Comparison of ENCODE assay signal across 12 cellular contexts in genomic region chr16:53546988-53547391, GRCh38. TPM values are rescaled to one million over a fixed set of nuclear protein-coding genes. Genes with fewer than 3 reads are reported as not detected.
DNase-seq lines count a peak whose midpoint lies in the region; ATAC-seq and TF ChIP-seq lines count a peak whose summit lies in the region.
"Had no signal": no experiment of that assay in that cellular context is flagged by ENCODE, and none has a peak within 500 bp of the region (broad histone marks: within the 10 kb centered on the region; RNA-seq: fewer than 3 reads in every experiment).

No MANE protein-coding gene starts in this region.

- TF ChIP-seq CTCF in MCF 10A (IDR thresholded peaks at IDR 0.05; ENCODE audit: unreplicated experiment) = no peak
- TF ChIP-seq CTCF in LNCaP clone FGC (IDR thresholded peaks at IDR 0.05; ENCODE audit: control insufficient read depth, extremely low read depth, insufficient read depth) = peak; percentile 31; the same call in 1 of the 2 replicates
- TF ChIP-seq CTCF in choroid plexus epithelial cell (conservative IDR thresholded peaks at IDR 0.05; ENCODE audit: low read depth, low read length) = peak; percentile 46

- in situ Hi-C loops in T47D (cut with HindIII; ENCODE audit: low pct_unique_long_range_greater_than_20kb, low sequenced_read_pairs) = no loop called here

- H3K4me3 Mint-ChIP-seq in MCF 10A (ENCODE audit: unreplicated experiment) = no peak overlapping the region
- H3K4me3 Mint-ChIP-seq in stimulated activated memory B cell treated with anti-CD40 and anti-IgM and Interleukin-4, amounts not matched to agents 10 μg/mL and 1 μg/mL and 100 μg/mL, for 72 hours = no peak overlapping the region
- H3K4me3 Mint-ChIP-seq: CD4-positive, alpha-beta T cell; memory B cell had no signal

- DNase-seq in T47D (ENCODE audit: low read depth in 1 of 2, low spot score in 1 of 2) (peak; percentile 13 to 68), MCF 10A (ENCODE audit: unreplicated experiment) (no peak), LNCaP clone FGC (ENCODE audit: low read depth) (no peak), choroid plexus epithelial cell (ENCODE audit: low read depth) (peak; percentile 72)
- DNase-seq in activated CD4-positive, alpha-beta T cell treated with anti-CD3 and anti-CD28 coated beads, Interleukin-2, amount 50 U/mL, for 1 hour = no peak
- DNase-seq in stimulated activated naive CD4-positive, alpha-beta T cell (lab: John Stamatoyannopoulos, UW) = no peak
- DNase-seq: CD4-positive, alpha-beta T cell; NCI-H187; T-helper 1 cell had no signal

- no peak overlapping the region for H3K27ac Mint-ChIP-seq in MCF 10A (ENCODE audit: low read depth, unreplicated experiment)
- peak overlapping the region; percentile 24 for H3K27ac Mint-ChIP-seq in stimulated activated memory B cell treated with anti-CD40 and anti-IgM and Interleukin-4, amounts not matched to agents 10 μg/mL and 1 μg/mL and 100 μg/mL, for 72 hours
- H3K27ac Mint-ChIP-seq: CD4-positive, alpha-beta T cell; memory B cell had no signal

- CTCF ChIA-PET in MCF 10A (lab: Yijun Ruan, JAX) = interaction anchor here (1.2 kb wide), 1 partner anchor 11 kb away, joined by 4 read pairs; no protein-coding TSS in a partner anchor

- no TSS peak for BruUV-seq in MCF 10A (replicated peaks; lab: Mats Ljungman, UMichigan)

- no peak overlapping the region for H3K4me3 ChIP-seq in LNCaP clone FGC (ENCODE audit: low read depth, low read length)
- H3K4me3 ChIP-seq in choroid plexus epithelial cell (ENCODE audit: low read depth, low read length) = no peak overlapping the region

- no peaks in the 10 kb centered on the region for H3K36me3 Mint-ChIP-seq in MCF 10A (ENCODE audit: insufficient read depth, unreplicated experiment)
- H3K36me3 Mint-ChIP-seq in stimulated activated memory B cell treated with anti-CD40 and anti-IgM and Interleukin-4, amounts not matched to agents 10 μg/mL and 1 μg/mL and 100 μg/mL, for 72 hours = no peaks in the 10 kb centered on the region
- H3K36me3 Mint-ChIP-seq: memory B cell had no signal

- no peak for ATAC-seq in stimulated activated memory B cell treated with anti-CD40 and anti-IgM and Interleukin-4, amounts not matched to agents 10 μg/mL and 1 μg/mL and 100 μg/mL, for 72 hours
- no peak for ATAC-seq in HG03196 (IDR thresholded peaks at IDR 0.05; ENCODE audit: unreplicated experiment)

- no peaks in the 10 kb centered on the region for H3K9me3 Mint-ChIP-seq in MCF 10A (ENCODE audit: unreplicated experiment)
- no peaks in the 10 kb centered on the region for H3K9me3 Mint-ChIP-seq in stimulated activated memory B cell treated with anti-CD40 and anti-IgM and Interleukin-4, amounts not matched to agents 10 μg/mL and 1 μg/mL and 100 μg/mL, for 72 hours
- H3K9me3 Mint-ChIP-seq: CD4-positive, alpha-beta T cell; memory B cell had no signal

- POLR2A ChIA-PET in MCF 10A (lab: Yijun Ruan, JAX) = no interaction called here

- peaks cover 6% of the 10 kb centered on the region for H3K4me1 Mint-ChIP-seq in MCF 10A (ENCODE audit: insufficient read depth, unreplicated experiment)
- peaks cover 15% of the 10 kb centered on the region for H3K4me1 Mint-ChIP-seq in stimulated activated memory B cell treated with anti-CD40 and anti-IgM and Interleukin-4, amounts not matched to agents 10 μg/mL and 1 μg/mL and 100 μg/mL, for 72 hours

- no peaks in the 10 kb centered on the region for H3K27me3 Mint-ChIP-seq in MCF 10A (ENCODE audit: insufficient read depth, unreplicated experiment)
- peaks cover 43% of the 10 kb centered on the region for H3K27me3 Mint-ChIP-seq in stimulated activated memory B cell treated with anti-CD40 and anti-IgM and Interleukin-4, amounts not matched to agents 10 μg/mL and 1 μg/mL and 100 μg/mL, for 72 hours

- intact Hi-C loops in MCF 10A (cut with micrococcal nuclease) = no loop called here

RNA-seq across cellular contexts. Expression of gene AKTIP, which starts 44.0 kb away (rescaled TPM):
- 27.6 and 30.3 TPM in 2 replicates for total RNA-seq in MCF 10A (2022)

Comparison
In these comparisons a context has a peak if more than half of its experiments do, and no peak if none do; other contexts are left out.
1. DNase-seq: peak in T47D (2 of 2) and choroid plexus epithelial cell (single experiment); none in MCF 10A (single experiment), LNCaP clone FGC (single experiment), activated CD4-positive, alpha-beta T cell treated with anti-CD3 and anti-CD28 coated beads, Interleukin-2, amount 50 U/mL, for 1 hour (single experiment) and stimulated activated naive CD4-positive, alpha-beta T cell (0 of 6).